ENCODE assay signal across 20 cellular contexts in genomic region chr10:5532231-5532605, GRCh38. TPM values are rescaled to one million over a fixed set of nuclear protein-coding genes. Genes with fewer than 3 reads are reported as not detected.
DNase-seq lines count a peak whose midpoint lies in the region; ATAC-seq and TF ChIP-seq lines count a peak whose summit lies in the region.
"Had no signal": no experiment of that assay in that cellular context is flagged by ENCODE, and none has a peak within 500 bp of the region (broad histone marks: within the 10 kb centered on the region; RNA-seq: fewer than 3 reads in every experiment).

No MANE protein-coding gene starts in this region.

- no peak overlapping the region for H3K4me3 Mint-ChIP-seq in CD14-positive monocyte
- H3K4me3 Mint-ChIP-seq in glutamatergic neuron (ENCODE audit: unreplicated experiment) = no peak overlapping the region
- no peak overlapping the region for H3K4me3 Mint-ChIP-seq in activated CD8-positive, alpha-beta T cell treated with anti-CD3 and anti-CD28 coated beads, Interleukin-2, amount 10 ng/mL, durations not matched to agents 7 days and 5 days
- H3K4me3 Mint-ChIP-seq: CD4-positive, alpha-beta memory T cell; GM23338 had no signal

- no peak overlapping the region for H3K27ac Mint-ChIP-seq in CD14-positive monocyte
- no peak overlapping the region for H3K27ac Mint-ChIP-seq in glutamatergic neuron (ENCODE audit: unreplicated experiment)
- H3K27ac Mint-ChIP-seq in activated CD8-positive, alpha-beta T cell treated with anti-CD3 and anti-CD28 coated beads, Interleukin-2, amount 10 ng/mL, durations not matched to agents 7 days and 5 days = no peak overlapping the region
- H3K27ac Mint-ChIP-seq: CD4-positive, alpha-beta memory T cell; GM23338 had no signal

- POLR2A ChIA-PET in activated CD8-positive, alpha-beta T cell treated with anti-CD3 and anti-CD28 coated beads, Interleukin-2, amount 10 ng/mL, durations not matched to agents 7 days and 5 days (lab: Charles Lee) = no interaction called here

- TF ChIP-seq CTCF in CD14-positive monocyte (IDR thresholded peaks at IDR 0.05) (no peak), glutamatergic neuron (IDR thresholded peaks at IDR 0.05; ENCODE audit: partially characterized antibody, unreplicated experiment) (no peak)

- DNase-seq in DMS53 (lab: John Stamatoyannopoulos, UW) (peak; percentile 31), DMS53 treated with DMSO at 0.1 percent for 48 hours (lab: John Stamatoyannopoulos, UW; ENCODE audit: unreplicated experiment) (no peak), CD14-positive monocyte (ENCODE audit: low spot score) (peak; percentile 13), glutamatergic neuron (peak; percentile 6), posterior vena cava (ENCODE audit: low spot score) (peak; percentile 56), SIG-M5 (lab: John Stamatoyannopoulos, UW) (no peak)
- DNase-seq in activated CD8-positive, alpha-beta T cell treated with anti-CD3 and anti-CD28 coated beads, Interleukin-2, amount 10 ng/mL, durations not matched to agents 7 days and 5 days = no peak
- DNase-seq: BE2C; Calu3; CD4-positive, alpha-beta memory T cell; DMS79; NCI-H187; NCI-H226; NCI-H524 treated with DMSO at 0.1 percent for 48 hours had no signal

- CTCF ChIA-PET in activated CD8-positive, alpha-beta T cell treated with anti-CD3 and anti-CD28 coated beads, Interleukin-2, amount 10 ng/mL, durations not matched to agents 7 days and 5 days (lab: Charles Lee) = no interaction called here

- intact Hi-C loops in CD14-positive monocyte (cut with micrococcal nuclease) (no loop called here), posterior vena cava (cut with DNase I) (loop anchor here in 1 of 2 donors (5.0 kb wide), 1 partner anchor 1245 kb away; no protein-coding TSS in a partner anchor)

- peaks cover 0 to 2% (median 2%) of the 10 kb centered on the region in 3 donors for H3K27me3 Mint-ChIP-seq in CD14-positive monocyte (ENCODE audit: low read depth in 3 of 3)
- peaks cover 10% of the 10 kb centered on the region for H3K27me3 Mint-ChIP-seq in glutamatergic neuron (ENCODE audit: unreplicated experiment)
- no peaks in the 10 kb centered on the region for H3K27me3 Mint-ChIP-seq in activated CD8-positive, alpha-beta T cell treated with anti-CD3 and anti-CD28 coated beads, Interleukin-2, amount 10 ng/mL, durations not matched to agents 7 days and 5 days (ENCODE audit: low read depth)
- H3K27me3 Mint-ChIP-seq: CD4-positive, alpha-beta memory T cell had no signal

- no peaks in the 10 kb centered on the region for H3K36me3 Mint-ChIP-seq in CD14-positive monocyte
- H3K36me3 Mint-ChIP-seq in glutamatergic neuron (ENCODE audit: unreplicated experiment) = no peaks in the 10 kb centered on the region
- no peaks in the 10 kb centered on the region for H3K36me3 Mint-ChIP-seq in activated CD8-positive, alpha-beta T cell treated with anti-CD3 and anti-CD28 coated beads, Interleukin-2, amount 10 ng/mL, durations not matched to agents 7 days and 5 days (ENCODE audit: low read depth)
- H3K36me3 Mint-ChIP-seq: CD4-positive, alpha-beta memory T cell had no signal

- H3K4me1 Mint-ChIP-seq in CD14-positive monocyte (peaks cover 15% of the 10 kb centered on the region), glutamatergic neuron (ENCODE audit: low read depth, unreplicated experiment) (no peaks in the 10 kb centered on the region)
- H3K4me1 Mint-ChIP-seq in activated CD8-positive, alpha-beta T cell treated with anti-CD3 and anti-CD28 coated beads, Interleukin-2, amount 10 ng/mL, durations not matched to agents 7 days and 5 days (ENCODE audit: low read depth) = no peaks in the 10 kb centered on the region
- H3K4me1 Mint-ChIP-seq: CD4-positive, alpha-beta memory T cell had no signal

- H3K9me3 Mint-ChIP-seq in CD14-positive monocyte = peaks cover 0 to 3% (median 0%) of the 10 kb centered on the region in 7 donors
- H3K9me3 Mint-ChIP-seq in glutamatergic neuron (ENCODE audit: unreplicated experiment) = peaks cover 3% of the 10 kb centered on the region
- no peaks in the 10 kb centered on the region for H3K9me3 Mint-ChIP-seq in activated CD8-positive, alpha-beta T cell treated with anti-CD3 and anti-CD28 coated beads, Interleukin-2, amount 10 ng/mL, durations not matched to agents 7 days and 5 days (ENCODE audit: insufficient read depth)
- H3K9me3 Mint-ChIP-seq: CD4-positive, alpha-beta memory T cell had no signal

- ATAC-seq in GM21737 (IDR thresholded peaks at IDR 0.05; ENCODE audit: unreplicated experiment) = no peak
- ATAC-seq in activated CD8-positive, alpha-beta T cell treated with anti-CD3 and anti-CD28 coated beads, Interleukin-2, amount 10 ng/mL, durations not matched to agents 7 days and 5 days = no peak
- ATAC-seq: HCT116, K562, Panc1 had no signal

RNA-seq across cellular contexts. Expression of gene CALML3, which starts 7.5 kb away (rescaled TPM):
- not detected for polyA plus RNA-seq in CD14-positive monocyte
- not detected for total RNA-seq in glutamatergic neuron (ENCODE audit: unreplicated experiment)
- not detected for total RNA-seq in posterior vena cava
- total RNA-seq in activated CD8-positive, alpha-beta T cell treated with anti-CD3 and anti-CD28 coated beads, Interleukin-2, amount 10 ng/mL, durations not matched to agents 7 days and 5 days = not detected
- total RNA-seq: Calu3; CD4-positive, alpha-beta memory T cell; GM23338; K562 had no signal
- polyA plus RNA-seq: AG04450; CD4-positive, alpha-beta memory T cell; GM23338; K562 had no signal

RNA-seq across cellular contexts. Expression of gene CALML5, which starts 32.8 kb away (rescaled TPM):
- not detected for polyA plus RNA-seq in CD14-positive monocyte
- total RNA-seq in glutamatergic neuron (ENCODE audit: unreplicated experiment) (not detected), posterior vena cava (not detected)
- total RNA-seq in activated CD8-positive, alpha-beta T cell treated with anti-CD3 and anti-CD28 coated beads, Interleukin-2, amount 10 ng/mL, durations not matched to agents 7 days and 5 days = not detected
- total RNA-seq: Calu3; CD4-positive, alpha-beta memory T cell; GM23338; K562 had no signal
- polyA plus RNA-seq: AG04450; CD4-positive, alpha-beta memory T cell; K562 had no signal

Comparison
In these comparisons a context has a peak if more than half of its experiments do, and no peak if none do; other contexts are left out.
1. DNase-seq: peak in DMS53 (single experiment), CD14-positive monocyte (single experiment), glutamatergic neuron (single experiment) and posterior vena cava (single experiment); none in DMS53 treated with DMSO at 0.1 percent for 48 hours (single experiment), SIG-M5 (single experiment) and activated CD8-positive, alpha-beta T cell treated with anti-CD3 and anti-CD28 coated beads, Interleukin-2, amount 10 ng/mL, durations not matched to agents 7 days and 5 days (single experiment).